Comparison of ENCODE assay signal across 17 cellular contexts in genomic region chr9:27437652-27438373, GRCh38.
A peak's percentile ranks its signal among the peaks of the same experiment; 100 is the strongest.
DNase-seq lines count a peak whose midpoint lies in the region; ATAC-seq and TF ChIP-seq lines count a peak whose summit lies in the region.
"Had no signal": no experiment of that assay in that cellular context is flagged by ENCODE, and none has a peak within 500 bp of the region (broad histone marks: within the 10 kb centered on the region; RNA-seq: fewer than 3 reads in every experiment).

No MANE protein-coding gene starts in this region.

- H3K4me3 ChIP-seq in HEK293 (ENCODE audit: low read depth, low read length) = no peak overlapping the region
- no peak overlapping the region for H3K4me3 ChIP-seq in epithelial cell of esophagus (ENCODE audit: low read length)
- H3K4me3 ChIP-seq: left lung, tibial artery had no signal

- no peaks in the 10 kb centered on the region for H3K9me3 ChIP-seq in HEK293 (ENCODE audit: control insufficient read depth, insufficient read depth, low read depth, low read length)
- H3K9me3 ChIP-seq: left lung, tibial artery had no signal

- no peaks in the 10 kb centered on the region for H3K36me3 Mint-ChIP-seq in activated T-helper 2 cell treated with anti-CD3 and anti-CD28 coated beads, Interferon-gamma antibody, Interleukin-2, Interleukin-4, amounts not matched to agents 10 μg/mL and 5 μg/mL and 100 μg/mL, durations not matched to agents 14 hours and 24 hours and 36 hours (ENCODE audit: low read depth)
- H3K36me3 Mint-ChIP-seq: activated naive CD4-positive, alpha-beta T cell treated with anti-CD3 and anti-CD28 coated beads, Interleukin-2, amount 10 ng/mL, durations not matched to agents 7 days and 5 days; CD4-positive, alpha-beta memory T cell; natural killer cell had no signal

- peak; percentile 88 for DNase-seq in OCI-M1 (lab: John Stamatoyannopoulos, UW)
- peak; percentile 36 for DNase-seq in epithelial cell of esophagus (ENCODE audit: low read depth)
- DNase-seq in retina = peak; percentile 72
- no peak for DNase-seq in kidney tubule cell (ENCODE audit: low spot score)
- no peak for DNase-seq in C1 segment of cervical spinal cord (lab: John Stamatoyannopoulos, UW)
- DNase-seq in activated T-helper 2 cell treated with anti-CD3 and anti-CD28 coated beads, Interferon-gamma antibody, Interleukin-2, Interleukin-4, amounts not matched to agents 10 μg/mL and 5 μg/mL and 100 μg/mL, durations not matched to agents 14 hours and 24 hours and 36 hours (ENCODE audit: low spot score) = no peak
- DNase-seq: activated CD8-positive, alpha-beta memory T cell treated with anti-CD3 and anti-CD28 coated beads, Interleukin-2, amount 10 ng/mL, durations not matched to agents 7 days and 5 days; activated naive CD4-positive, alpha-beta T cell treated with anti-CD3 and anti-CD28 coated beads, Interleukin-2, amount 10 ng/mL, durations not matched to agents 7 days and 5 days; CD4-positive, alpha-beta memory T cell; central memory CD4-positive, alpha-beta T cell; hippocampal formation; left lung; natural killer cell; PC-3; tibial artery had no signal

- no peak for ATAC-seq in GM18909 (IDR thresholded peaks at IDR 0.05; ENCODE audit: poor library complexity, unreplicated experiment)
- ATAC-seq: activated CD8-positive, alpha-beta memory T cell treated with anti-CD3 and anti-CD28 coated beads, Interleukin-2, amount 10 ng/mL, durations not matched to agents 7 days and 5 days; left lung; natural killer cell; PC-3 had no signal

- POLR2A ChIA-PET in HEK293 (lab: Yijun Ruan, JAX) = interaction anchor here (0.9 kb wide), 1 partner anchor 20 kb away, joined by 3 read pairs; no protein-coding TSS in a partner anchor

- H3K4me1 Mint-ChIP-seq in activated T-helper 2 cell treated with anti-CD3 and anti-CD28 coated beads, Interferon-gamma antibody, Interleukin-2, Interleukin-4, amounts not matched to agents 10 μg/mL and 5 μg/mL and 100 μg/mL, durations not matched to agents 14 hours and 24 hours and 36 hours (ENCODE audit: low read depth) = peaks cover 2% of the 10 kb centered on the region
- H3K4me1 Mint-ChIP-seq: CD4-positive, alpha-beta memory T cell had no signal

- CTCF ChIA-PET in HEK293 (lab: Yijun Ruan, JAX) = interaction anchor here (0.6 to 1.5 kb wide), 3 partner anchors 46 to 118 kb away, joined by 3 to 4 read pairs (median 3); no protein-coding TSS in a partner anchor

- no peaks in the 10 kb centered on the region for H3K36me3 ChIP-seq in HEK293 (ENCODE audit: control insufficient read depth in 2 of 2, insufficient read depth in 1 of 2, low read length in 2 of 2)
- H3K36me3 ChIP-seq: left lung, tibial artery had no signal

- intact Hi-C loops in activated T-helper 2 cell treated with anti-CD3 and anti-CD28 coated beads, Interferon-gamma antibody, Interleukin-2, Interleukin-4, amounts not matched to agents 10 μg/mL and 5 μg/mL and 100 μg/mL, durations not matched to agents 14 hours and 24 hours and 36 hours (cut with micrococcal nuclease) = no loop called here

- no peaks in the 10 kb centered on the region for H3K9me3 Mint-ChIP-seq in activated T-helper 2 cell treated with anti-CD3 and anti-CD28 coated beads, Interferon-gamma antibody, Interleukin-2, Interleukin-4, amounts not matched to agents 10 μg/mL and 5 μg/mL and 100 μg/mL, durations not matched to agents 14 hours and 24 hours and 36 hours
- H3K9me3 Mint-ChIP-seq: activated naive CD4-positive, alpha-beta T cell treated with anti-CD3 and anti-CD28 coated beads, Interleukin-2, amount 10 ng/mL, durations not matched to agents 7 days and 5 days had no signal

- H3K27ac Mint-ChIP-seq in activated T-helper 2 cell treated with anti-CD3 and anti-CD28 coated beads, Interferon-gamma antibody, Interleukin-2, Interleukin-4, amounts not matched to agents 10 μg/mL and 5 μg/mL and 100 μg/mL, durations not matched to agents 14 hours and 24 hours and 36 hours = no peak overlapping the region
- H3K27ac Mint-ChIP-seq: activated CD8-positive, alpha-beta memory T cell treated with anti-CD3 and anti-CD28 coated beads, Interleukin-2, amount 10 ng/mL, durations not matched to agents 7 days and 5 days; activated naive CD4-positive, alpha-beta T cell treated with anti-CD3 and anti-CD28 coated beads, Interleukin-2, amount 10 ng/mL, durations not matched to agents 7 days and 5 days; CD4-positive, alpha-beta memory T cell; natural killer cell had no signal

- TF ChIP-seq CTCF in HEK293 (tag by site-specific recombination; IDR thresholded peaks at IDR 0.05) (no peak), epithelial cell of esophagus (IDR thresholded peaks at IDR 0.05; ENCODE audit: insufficient read depth, low read depth, low read length, missing control alignments) (no peak)

- no peaks in the 10 kb centered on the region for H3K27me3 Mint-ChIP-seq in activated T-helper 2 cell treated with anti-CD3 and anti-CD28 coated beads, Interferon-gamma antibody, Interleukin-2, Interleukin-4, amounts not matched to agents 10 μg/mL and 5 μg/mL and 100 μg/mL, durations not matched to agents 14 hours and 24 hours and 36 hours (ENCODE audit: low read depth)

- peaks cover 9% of the 10 kb centered on the region; the same call in 1 of the 2 replicates for H3K4me1 ChIP-seq in HEK293 (ENCODE audit: control insufficient read depth, insufficient read depth, low read length)
- H3K4me1 ChIP-seq: left lung had no signal

- H3K4me3 Mint-ChIP-seq in activated T-helper 2 cell treated with anti-CD3 and anti-CD28 coated beads, Interferon-gamma antibody, Interleukin-2, Interleukin-4, amounts not matched to agents 10 μg/mL and 5 μg/mL and 100 μg/mL, durations not matched to agents 14 hours and 24 hours and 36 hours (ENCODE audit: low read depth) = no peak overlapping the region
- H3K4me3 Mint-ChIP-seq: activated CD8-positive, alpha-beta memory T cell treated with anti-CD3 and anti-CD28 coated beads, Interleukin-2, amount 10 ng/mL, durations not matched to agents 7 days and 5 days; activated naive CD4-positive, alpha-beta T cell treated with anti-CD3 and anti-CD28 coated beads, Interleukin-2, amount 10 ng/mL, durations not matched to agents 7 days and 5 days; CD4-positive, alpha-beta memory T cell; natural killer cell had no signal

- no peak overlapping the region for H3K27ac ChIP-seq in HEK293 (ENCODE audit: extremely low read depth, low read depth, low read length)
- H3K27ac ChIP-seq: left lung, tibial artery had no signal

TF ChIP-seq in HEK293, 187 proteins besides CTCF, POLR2A, EP300 and RAD21:
- TF ChIP-seq ZBTB7A (tag by site-specific recombination; IDR thresholded peaks at IDR 0.05; ENCODE audit: low read depth) (no peak), ZNF660 (tag by site-specific recombination; IDR thresholded peaks at IDR 0.05) (no peak), ZNF514 (tag by site-specific recombination; IDR thresholded peaks at IDR 0.05) (no peak), ZNF596 (tag by site-specific recombination; IDR thresholded peaks at IDR 0.05) (no peak), ZSCAN5A (tag by site-specific recombination; IDR thresholded peaks at IDR 0.05) (no peak), KLF1 (tag by site-specific recombination; IDR thresholded peaks at IDR 0.05) (peak; percentile 34; the same call in 1 of the 2 replicates), MEIS1 (CRISPR knock-in tag; IDR thresholded peaks at IDR 0.05; ENCODE audit: borderline replicate concordance) (peak; percentile 64; the same call in 1 of the 2 replicates), HOXA7 (CRISPR knock-in tag; IDR thresholded peaks at IDR 0.05; ENCODE audit: borderline replicate concordance) (no peak)
TF ChIP-seq in HEK293: peak in this region for 2.

Comparison
In these comparisons a context has a peak if more than half of its experiments do, and no peak if none do; other contexts are left out.
1. DNase-seq: peak in OCI-M1 (single experiment), epithelial cell of esophagus (single experiment) and retina (single experiment); none in kidney tubule cell (single experiment), C1 segment of cervical spinal cord (0 of 14) and activated T-helper 2 cell treated with anti-CD3 and anti-CD28 coated beads, Interferon-gamma antibody, Interleukin-2, Interleukin-4, amounts not matched to agents 10 μg/mL and 5 μg/mL and 100 μg/mL, durations not matched to agents 14 hours and 24 hours and 36 hours (single experiment).